ENCODE assay signal across 1 cellular context in genomic region chr1:38859561-38860463, GRCh38.
A peak's percentile ranks its signal among the peaks of the same experiment; 100 is the strongest.
TF ChIP-seq lines count a peak whose summit lies in the region.

RRAGC (minus strand) TSS chr1:38859772; CDS start chr1:38859646, 126 bp downstream.

TF ChIP-seq in K562, 482 proteins besides CTCF, POLR2A, EP300 and RAD21 (continued from another document and continues in another):
- TF ChIP-seq IRF9 (tag; IDR thresholded peaks at IDR 0.05) (no peak), TFAP4 (CRISPR knock-in tag; IDR thresholded peaks at IDR 0.05; ENCODE audit: borderline replicate concordance) (peak; percentile 96), MYC (IDR thresholded peaks at IDR 0.05; ENCODE audit: low read depth, low read length) (peak; percentile 94), MYC (CRISPR knock-in tag; IDR thresholded peaks at IDR 0.05; ENCODE audit: borderline replicate concordance, low read depth) (peak; percentile 24; the same call in 1 of the 2 replicates), SMAD1 (IDR thresholded peaks at IDR 0.05; ENCODE audit: low read depth, low read length, partially characterized antibody) (no peak), NR0B1 (IDR thresholded peaks at IDR 0.05; ENCODE audit: partially characterized antibody) (no peak), CEBPG (CRISPR knock-in tag; IDR thresholded peaks at IDR 0.05) (0 out of 2 replicates have a peak, but pooled peaks have one; percentile 13), CEBPG (tag; conservative IDR thresholded peaks at IDR 0.05 in 1 of 2, IDR thresholded peaks at IDR 0.05 in 1 of 2) (no peak), ZBTB26 (CRISPR knock-in tag; IDR thresholded peaks at IDR 0.05) (no peak), MAZ (CRISPR knock-in tag; conservative IDR thresholded peaks at IDR 0.05 in 1 of 2, IDR thresholded peaks at IDR 0.05 in 1 of 2) (peak; percentile 95 to 98), TAF15 (IDR thresholded peaks at IDR 0.05; ENCODE audit: low read depth, low read length) (no peak), MCM7 (IDR thresholded peaks at IDR 0.05) (no peak), RBM22 (IDR thresholded peaks at IDR 0.05; ENCODE audit: low read depth, low read length, poor library complexity, severe bottlenecking) (no peak), ZNF518B (CRISPR knock-in tag; IDR thresholded peaks at IDR 0.05) (no peak), ESRRA (IDR thresholded peaks at IDR 0.05; ENCODE audit: borderline replicate concordance, low read depth) (peak; percentile 61; the same call in 1 of the 2 replicates), KAT8 (IDR thresholded peaks at IDR 0.05; ENCODE audit: low read depth) (no peak), RBBP5 (IDR thresholded peaks at IDR 0.05; ENCODE audit: borderline replicate concordance, insufficient read depth, low read length, poor library complexity, severe bottlenecking) (no peak), BCLAF1 (IDR thresholded peaks at IDR 0.05; ENCODE audit: borderline replicate concordance in 1 of 2, control insufficient read depth in 1 of 2, low read depth in 2 of 2, low read length in 1 of 2) (no peak), CREB1 (IDR thresholded peaks at IDR 0.05) (no peak), CREB1 (CRISPR knock-in tag; IDR thresholded peaks at IDR 0.05) (peak; percentile 54; the same call in 1 of the 2 replicates), FUS (optimal IDR thresholded peaks at IDR 0.05; ENCODE audit: low read depth, low read length) (no peak), TCF7 (IDR thresholded peaks at IDR 0.05; ENCODE audit: borderline replicate concordance) (0 out of 2 replicates have a peak, but pooled peaks have one; percentile 44), POLR2B (IDR thresholded peaks at IDR 0.05; ENCODE audit: low read depth, partially characterized antibody) (peak; percentile 18), SNAPC5 (CRISPR knock-in tag; IDR thresholded peaks at IDR 0.05) (no peak), ZBTB9 (CRISPR knock-in tag; IDR thresholded peaks at IDR 0.05) (peak; percentile 86; the same call in 1 of the 2 replicates), HNRNPLL (IDR thresholded peaks at IDR 0.05; ENCODE audit: low read depth, low read length, poor library complexity, severe bottlenecking) (peak; percentile 72), ATF4 (CRISPR knock-in tag; IDR thresholded peaks at IDR 0.05) (0 out of 2 replicates have a peak, but pooled peaks have one; percentile 45), ZBTB2 (IDR thresholded peaks at IDR 0.05) (peak; percentile 60; the same call in 1 of the 2 replicates), SETDB1 (IDR thresholded peaks at IDR 0.05; ENCODE audit: low read length) (no peak), JUND (IDR thresholded peaks at IDR 0.05; ENCODE audit: borderline replicate concordance, low read depth, low read length) (peak; percentile 63), JUND (tag; IDR thresholded peaks at IDR 0.05; ENCODE audit: borderline replicate concordance, low read depth, low read length) (peak; percentile 32; the same call in 1 of the 3 replicates), RREB1 (CRISPR knock-in tag; IDR thresholded peaks at IDR 0.05) (0 out of 2 replicates have a peak, but pooled peaks have one; percentile 71), JUN (IDR thresholded peaks at IDR 0.05; ENCODE audit: borderline replicate concordance, low read depth, low read length) (peak; percentile 44; the same call in 1 of the 2 replicates), JUN (CRISPR knock-in tag; IDR thresholded peaks at IDR 0.05; ENCODE audit: borderline replicate concordance) (no peak), BACH1 (tag; IDR thresholded peaks at IDR 0.05) (no peak)
